ENCODE assay signal across 8 cellular contexts in genomic region chrX:104110499-104110951, GRCh38. TPM values are rescaled to one million over a fixed set of nuclear protein-coding genes. Genes with fewer than 3 reads are reported as not detected.
DNase-seq lines count a peak whose midpoint lies in the region; ATAC-seq, FAIRE-seq and TF ChIP-seq lines count a peak whose summit lies in the region.
"Not testable (repeated sequence)": the region's sequence is repeated elsewhere in the genome, so short reads cannot be mapped to it uniquely, and the experiment has no call there.

No MANE protein-coding gene starts in this region.

- peak overlapping the region; percentile 81 for H3K4me3 Mint-ChIP-seq in activated CD8-positive, alpha-beta T cell treated with anti-CD3 and anti-CD28 coated beads, Interleukin-2, amount 10 ng/mL, durations not matched to agents 7 days and 5 days
- not testable (repeated sequence) for H3K4me3 Mint-ChIP-seq in stimulated activated naive B cell treated with anti-CD40 and anti-IgM and Interleukin-4, amounts not matched to agents 10 μg/mL and 1 μg/mL and 100 μg/mL, for 72 hours

- not testable (repeated sequence) for DNase-seq in GM12891 (ENCODE audit: insufficient read length, low spot score); effector memory CD4-positive, alpha-beta T cell; stimulated activated naive B cell treated with anti-CD40 and anti-IgM and Interleukin-4, amounts not matched to agents 10 μg/mL and 1 μg/mL and 100 μg/mL, for 72 hours
- DNase-seq in NCI-H1092 treated with DMSO at 0.1 percent for 48 hours (lab: John Stamatoyannopoulos, UW): peak; percentile 67
- peak; percentile 29 for DNase-seq in activated CD8-positive, alpha-beta T cell treated with anti-CD3 and anti-CD28 coated beads, Interleukin-2, amount 10 ng/mL, durations not matched to agents 7 days and 5 days

- not testable (repeated sequence) for H3K36me3 Mint-ChIP-seq in activated CD8-positive, alpha-beta T cell treated with anti-CD3 and anti-CD28 coated beads, Interleukin-2, amount 10 ng/mL, durations not matched to agents 7 days and 5 days (ENCODE audit: low read depth); stimulated activated naive B cell treated with anti-CD40 and anti-IgM and Interleukin-4, amounts not matched to agents 10 μg/mL and 1 μg/mL and 100 μg/mL, for 72 hours

- TF ChIP-seq POLR2A in GM12891 (IDR thresholded peaks at IDR 0.05; ENCODE audit: low read depth, low read length): not testable (repeated sequence)

- peak; percentile 99 for FAIRE-seq in GM12891 (lab: Jason Lieb, UNC)

- not testable (repeated sequence) for H3K4me1 ChIP-seq in effector memory CD4-positive, alpha-beta T cell (ENCODE audit: control insufficient read depth, insufficient read depth, low read length, poor library complexity, severe bottlenecking)

- not testable (repeated sequence) for H3K4me3 ChIP-seq in effector memory CD4-positive, alpha-beta T cell (ENCODE audit: insufficient read depth, low read depth, low read length, poor library complexity, severe bottlenecking)

- peaks cover 52% of the 10 kb centered on the region for H3K4me1 Mint-ChIP-seq in activated CD8-positive, alpha-beta T cell treated with anti-CD3 and anti-CD28 coated beads, Interleukin-2, amount 10 ng/mL, durations not matched to agents 7 days and 5 days (ENCODE audit: low read depth)
- H3K4me1 Mint-ChIP-seq in stimulated activated naive B cell treated with anti-CD40 and anti-IgM and Interleukin-4, amounts not matched to agents 10 μg/mL and 1 μg/mL and 100 μg/mL, for 72 hours: peaks cover 4 to 19% of the 10 kb centered on the region in 2 donors

- H3K9me3 Mint-ChIP-seq in activated CD8-positive, alpha-beta T cell treated with anti-CD3 and anti-CD28 coated beads, Interleukin-2, amount 10 ng/mL, durations not matched to agents 7 days and 5 days (ENCODE audit: insufficient read depth); stimulated activated naive B cell treated with anti-CD40 and anti-IgM and Interleukin-4, amounts not matched to agents 10 μg/mL and 1 μg/mL and 100 μg/mL, for 72 hours: not testable (repeated sequence)

- not testable (repeated sequence) for H3K27me3 ChIP-seq in effector memory CD4-positive, alpha-beta T cell (replicated peaks; ENCODE audit: control insufficient read depth, insufficient read depth, low read length, poor library complexity, severe bottlenecking)

- H3K9me3 ChIP-seq in effector memory CD4-positive, alpha-beta T cell (ENCODE audit: control insufficient read depth, low read length): not testable (repeated sequence)

- H3K36me3 ChIP-seq in effector memory CD4-positive, alpha-beta T cell (ENCODE audit: control insufficient read depth, insufficient read depth, low read length): not testable (repeated sequence)

- not testable (repeated sequence) for H3K27me3 Mint-ChIP-seq in activated CD8-positive, alpha-beta T cell treated with anti-CD3 and anti-CD28 coated beads, Interleukin-2, amount 10 ng/mL, durations not matched to agents 7 days and 5 days (ENCODE audit: low read depth); stimulated activated naive B cell treated with anti-CD40 and anti-IgM and Interleukin-4, amounts not matched to agents 10 μg/mL and 1 μg/mL and 100 μg/mL, for 72 hours

- peak; percentile 49 for ATAC-seq in GM19395 (IDR thresholded peaks at IDR 0.05; ENCODE audit: unreplicated experiment)
- ATAC-seq in HG02642 (IDR thresholded peaks at IDR 0.05; ENCODE audit: poor library complexity, unreplicated experiment): peak; percentile 46
- peak; percentile 58 for ATAC-seq in HG03175 (IDR thresholded peaks at IDR 0.05; ENCODE audit: unreplicated experiment)
- ATAC-seq in activated CD8-positive, alpha-beta T cell treated with anti-CD3 and anti-CD28 coated beads, Interleukin-2, amount 10 ng/mL, durations not matched to agents 7 days and 5 days: peak; percentile 57
- ATAC-seq in stimulated activated naive B cell treated with anti-CD40 and anti-IgM and Interleukin-4, amounts not matched to agents 10 μg/mL and 1 μg/mL and 100 μg/mL, for 72 hours (replicated peaks): peak; percentile 17 to 41

- peak overlapping the region; percentile 89 for H3K27ac Mint-ChIP-seq in activated CD8-positive, alpha-beta T cell treated with anti-CD3 and anti-CD28 coated beads, Interleukin-2, amount 10 ng/mL, durations not matched to agents 7 days and 5 days
- not testable (repeated sequence) for H3K27ac Mint-ChIP-seq in stimulated activated naive B cell treated with anti-CD40 and anti-IgM and Interleukin-4, amounts not matched to agents 10 μg/mL and 1 μg/mL and 100 μg/mL, for 72 hours

- CTCF ChIA-PET in activated CD8-positive, alpha-beta T cell treated with anti-CD3 and anti-CD28 coated beads, Interleukin-2, amount 10 ng/mL, durations not matched to agents 7 days and 5 days (lab: Charles Lee): interaction anchor here (1.7 to 6.8 kb wide), 2 partner anchors 10 to 46 kb away, joined by 6 to 61 read pairs; partner anchors contain the start of gene SLC25A53

- H3K27ac ChIP-seq in effector memory CD4-positive, alpha-beta T cell (ENCODE audit: insufficient read depth, low read length, poor library complexity, severe bottlenecking): peak overlapping the region; percentile 45

- POLR2A ChIA-PET in activated CD8-positive, alpha-beta T cell treated with anti-CD3 and anti-CD28 coated beads, Interleukin-2, amount 10 ng/mL, durations not matched to agents 7 days and 5 days (lab: Charles Lee): interaction anchor here (0.6 kb wide), 1 partner anchor 425 kb away, joined by 3 read pairs; no protein-coding TSS in a partner anchor

RNA-seq across cellular contexts. Expression of gene ZCCHC18, which starts 1.8 kb away (rescaled TPM):
- polyA plus RNA-seq in GM12891 (2012; ENCODE audit: low read depth, missing spikeins): 0.23 TPM
- total RNA-seq in activated CD8-positive, alpha-beta T cell treated with anti-CD3 and anti-CD28 coated beads, Interleukin-2, amount 10 ng/mL, durations not matched to agents 7 days and 5 days: 1 to 10 TPM; 2.2 to 3.8 TPM

RNA-seq across cellular contexts. Expression of gene TMSB15C, which starts 34.5 kb away (rescaled TPM):
- polyA plus RNA-seq in GM12891 (2012; ENCODE audit: low read depth, missing spikeins): 1.1 TPM
- total RNA-seq in activated CD8-positive, alpha-beta T cell treated with anti-CD3 and anti-CD28 coated beads, Interleukin-2, amount 10 ng/mL, durations not matched to agents 7 days and 5 days: 1 to 10 TPM; 4.8 to 6.1 TPM

RNA-seq across cellular contexts. Expression of gene SLC25A53, which starts 46.3 kb away (rescaled TPM):
- 2.8 TPM for polyA plus RNA-seq in GM12891 (2012; ENCODE audit: low read depth, missing spikeins)
- total RNA-seq in activated CD8-positive, alpha-beta T cell treated with anti-CD3 and anti-CD28 coated beads, Interleukin-2, amount 10 ng/mL, durations not matched to agents 7 days and 5 days: 1 to 10 TPM; 8.7 to 8.9 TPM

RNA-seq across cellular contexts. Expression of gene FAM199X, which starts 55.7 kb away (rescaled TPM):
- 3.7 TPM for polyA plus RNA-seq in GM12891 (2012; ENCODE audit: low read depth, missing spikeins)
- total RNA-seq in activated CD8-positive, alpha-beta T cell treated with anti-CD3 and anti-CD28 coated beads, Interleukin-2, amount 10 ng/mL, durations not matched to agents 7 days and 5 days: 10 to 100 TPM; 11.6 to 12.7 TPM
